1 cellular context compared by ENCODE assay signal in genomic region chr9:76401580-76402354, GRCh38.
TF ChIP-seq lines count a peak whose summit lies in the region.

No MANE protein-coding gene starts in this region.

TF ChIP-seq in HepG2, 621 proteins besides CTCF, POLR2A, EP300 and RAD21 (continued from another document and continues in another):
- TF ChIP-seq TFAP4 (IDR thresholded peaks at IDR 0.05; ENCODE audit: borderline replicate concordance, low read depth) (no peak), BCL6 (CRISPR knock-in tag; IDR thresholded peaks at IDR 0.05) (no peak; the same call in 1 of the 2 replicates), MXD4 (CRISPR knock-in tag; IDR thresholded peaks at IDR 0.05) (no peak), HOMEZ (CRISPR knock-in tag; IDR thresholded peaks at IDR 0.05; ENCODE audit: low read depth) (peak; percentile 65; the same call in 1 of the 2 replicates), ELF3 (CRISPR knock-in tag; IDR thresholded peaks at IDR 0.05) (peak; percentile 99), ZNF18 (CRISPR knock-in tag; IDR thresholded peaks at IDR 0.05; ENCODE audit: insufficient replicate concordance) (no peak), ZNF772 (CRISPR knock-in tag; IDR thresholded peaks at IDR 0.05) (no peak), ISX (CRISPR knock-in tag; conservative IDR thresholded peaks at IDR 0.05) (no peak), SNAPC5 (CRISPR knock-in tag; IDR thresholded peaks at IDR 0.05; ENCODE audit: borderline replicate concordance) (no peak), ARID5B (CRISPR knock-in tag; IDR thresholded peaks at IDR 0.05) (peak; percentile 71), ZMAT3 (CRISPR knock-in tag; conservative IDR thresholded peaks at IDR 0.05) (no peak), HOXD1 (CRISPR knock-in tag; IDR thresholded peaks at IDR 0.05) (no peak), MED1 (CRISPR knock-in tag; IDR thresholded peaks at IDR 0.05) (peak; percentile 63), CCDC6 (CRISPR knock-in tag; IDR thresholded peaks at IDR 0.05) (0 out of 2 replicates have a peak, but pooled peaks have one; percentile 43), ZNF615 (CRISPR knock-in tag; IDR thresholded peaks at IDR 0.05; ENCODE audit: borderline replicate concordance) (no peak), ZNF44 (CRISPR knock-in tag; IDR thresholded peaks at IDR 0.05) (no peak), ZNF414 (CRISPR knock-in tag; IDR thresholded peaks at IDR 0.05) (no peak), TMF1 (CRISPR knock-in tag; IDR thresholded peaks at IDR 0.05; ENCODE audit: low read depth) (no peak), ZNF484 (CRISPR knock-in tag; IDR thresholded peaks at IDR 0.05; ENCODE audit: borderline replicate concordance, low read depth) (no peak), ZNF597 (CRISPR knock-in tag; IDR thresholded peaks at IDR 0.05) (no peak), ZNF660 (CRISPR knock-in tag; IDR thresholded peaks at IDR 0.05; ENCODE audit: borderline replicate concordance, low read depth) (no peak), SRSF4 (IDR thresholded peaks at IDR 0.05; ENCODE audit: low read depth, low read length, poor library complexity, severe bottlenecking) (no peak), ATF4 (CRISPR knock-in tag; IDR thresholded peaks at IDR 0.05) (no peak), RXRB (CRISPR knock-in tag; IDR thresholded peaks at IDR 0.05; ENCODE audit: borderline replicate concordance) (peak; percentile 41; the same call in 1 of the 2 replicates), SIX4 (CRISPR knock-in tag; IDR thresholded peaks at IDR 0.05) (no peak), ZNF337 (CRISPR knock-in tag; IDR thresholded peaks at IDR 0.05; ENCODE audit: borderline replicate concordance, low read depth) (no peak), MYNN (CRISPR knock-in tag; IDR thresholded peaks at IDR 0.05; ENCODE audit: low read depth) (no peak), HCFC1 (IDR thresholded peaks at IDR 0.05; ENCODE audit: low read depth, low read length) (no peak), HES4 (CRISPR knock-in tag; IDR thresholded peaks at IDR 0.05; ENCODE audit: borderline replicate concordance) (no peak), ARID4A (CRISPR knock-in tag; IDR thresholded peaks at IDR 0.05; ENCODE audit: borderline replicate concordance) (peak; percentile 30; the same call in 1 of the 2 replicates), ZKSCAN1 (IDR thresholded peaks at IDR 0.05; ENCODE audit: low read length) (no peak), ZNF296 (CRISPR knock-in tag; conservative IDR thresholded peaks at IDR 0.05) (no peak), HMG20B (CRISPR knock-in tag; conservative IDR thresholded peaks at IDR 0.05) (peak; percentile 70), PRPF4 (IDR thresholded peaks at IDR 0.05; ENCODE audit: low read depth, low read length, poor library complexity, severe bottlenecking) (no peak), TGIF2 (CRISPR knock-in tag; IDR thresholded peaks at IDR 0.05) (no peak), PAXIP1 (CRISPR knock-in tag; conservative IDR thresholded peaks at IDR 0.05) (peak; percentile 82), NCOR1 (IDR thresholded peaks at IDR 0.05; ENCODE audit: borderline replicate concordance, low read length) (no peak), THRA (CRISPR knock-in tag; IDR thresholded peaks at IDR 0.05; ENCODE audit: borderline replicate concordance) (no peak)
